In genomic region chr10:11557967-11558366, GRCh38 we compare ENCODE assay signal across 21 cellular contexts.
"Had no signal": no experiment of that assay in that cellular context is flagged by ENCODE, and none has a peak within 500 bp of the region (broad histone marks: within the 10 kb centered on the region; RNA-seq: fewer than 3 reads in every experiment).

No MANE protein-coding gene starts in this region.

- H3K4me3 Mint-ChIP-seq: effector memory CD8-positive, alpha-beta T cell; natural killer cell treated with Interleukin-12 subunit alpha and Interleukin-12 subunit beta and Interleukin-15 and Interleukin-18, amount 100 ng/mL, for 72 hours; neural crest cell had no signal

- H3K4me3 ChIP-seq: lower lobe of right lung, smooth muscle cell, stomach, thyroid gland had no signal

- H3K27me3 ChIP-seq: neutrophil, stomach, thyroid gland had no signal

- H3K4me1 ChIP-seq: parathyroid adenoma had no signal

- H3K27ac Mint-ChIP-seq: effector memory CD8-positive, alpha-beta T cell; natural killer cell treated with Interleukin-12 subunit alpha and Interleukin-12 subunit beta and Interleukin-15 and Interleukin-18, amount 100 ng/mL, for 72 hours; progenitor cell of endocrine pancreas had no signal

- ATAC-seq: effector memory CD8-positive, alpha-beta T cell; left ventricle myocardium superior; lower lobe of right lung; natural killer cell treated with Interleukin-12 subunit alpha and Interleukin-12 subunit beta and Interleukin-15 and Interleukin-18, amount 100 ng/mL, for 72 hours; sciatic nerve had no signal

- H3K36me3 Mint-ChIP-seq: natural killer cell treated with Interleukin-12 subunit alpha and Interleukin-12 subunit beta and Interleukin-15 and Interleukin-18, amount 100 ng/mL, for 72 hours had no signal

- H3K9me3 Mint-ChIP-seq: effector memory CD8-positive, alpha-beta T cell; natural killer cell treated with Interleukin-12 subunit alpha and Interleukin-12 subunit beta and Interleukin-15 and Interleukin-18, amount 100 ng/mL, for 72 hours had no signal

- H3K27ac ChIP-seq: lower lobe of right lung, neutrophil, parathyroid adenoma, stomach, thyroid gland had no signal

- H3K4me2 ChIP-seq: smooth muscle cell had no signal

- H3K27me3 Mint-ChIP-seq: progenitor cell of endocrine pancreas had no signal

- H3K9me3 ChIP-seq: lower lobe of right lung, neutrophil, stomach, thyroid gland had no signal

- DNase-seq: cortex of kidney; effector memory CD8-positive, alpha-beta T cell; erythroblast; head of caudate nucleus; left ventricle myocardium superior; lower lobe of right lung; stimulated activated CD4-positive, alpha-beta T cell treated with anti-CD3 and anti-CD28 coated beads, Interleukin-12 subunit alpha, Interleukin-12 subunit beta, amount 100 ng/mL, for 4 hours; stimulated activated CD4-positive, alpha-beta T cell treated with anti-CD3 and anti-CD28 coated beads, Interleukin-1b, Interleukin-23, amount 100 ng/mL, for 48 hours; stimulated activated CD4-positive, alpha-beta T cell treated with anti-CD3 and anti-CD28 coated beads, Interleukin-4, amount 100 ng/mL, for 1 hour; stimulated activated CD8-positive, alpha-beta memory T cell treated with anti-CD3 and anti-CD28 coated beads, Interleukin-4, amount 100 ng/mL, for 48 hours; stimulated activated naive CD4-positive, alpha-beta T cell treated with Interleukin-2 at 50 U/mL for 16 hours; stomach; thyroid gland; trophoblast cell had no signal

- H3K36me3 ChIP-seq: lower lobe of right lung, neutrophil, stomach, thyroid gland had no signal
